Comparison of ENCODE assay signal across 2 cellular contexts in genomic region chr5:69450527-69450926, GRCh38. TPM values are rescaled to one million over a fixed set of nuclear protein-coding genes. Genes with fewer than 3 reads are reported as not detected.
"Had no signal": no experiment of that assay in that cellular context is flagged by ENCODE, and none has a peak within 500 bp of the region (broad histone marks: within the 10 kb centered on the region; RNA-seq: fewer than 3 reads in every experiment).

No MANE protein-coding gene starts in this region.

RNA-seq across cellular contexts. Expression of gene MARVELD2, which starts 35.6 kb away (rescaled TPM):
- total RNA-seq: ascending aorta, SK-MEL-5 had no signal
